Comparison of ENCODE assay signal across 24 cellular contexts in genomic region chr1:213066363-213066762, GRCh38. TPM values are rescaled to one million over a fixed set of nuclear protein-coding genes. Genes with fewer than 3 reads are reported as not detected.
A peak's percentile ranks its signal among the peaks of the same experiment; 100 is the strongest.
DNase-seq lines count a peak whose midpoint lies in the region; ATAC-seq, FAIRE-seq and TF ChIP-seq lines count a peak whose summit lies in the region.
"Had no signal": no experiment of that assay in that cellular context is flagged by ENCODE, and none has a peak within 500 bp of the region (broad histone marks: within the 10 kb centered on the region; RNA-seq: fewer than 3 reads in every experiment).

No MANE protein-coding gene starts in this region.

- no peak for TF ChIP-seq EP300 in gastroesophageal sphincter (IDR thresholded peaks at IDR 0.05)

- H3F3A ChIP-seq in smooth muscle cell (ENCODE audit: low read depth) (peaks cover 3% of the 10 kb centered on the region), PC-9 (ENCODE audit: insufficient read depth, low read depth) (no peaks in the 10 kb centered on the region)

- no peak for DNase-seq in activated naive CD8-positive, alpha-beta T cell treated with anti-CD3 and anti-CD28 coated beads, Interleukin-2, amount 10 ng/mL, durations not matched to agents 7 days and 5 days
- no peak for DNase-seq in activated naive CD8-positive, alpha-beta T cell treated with anti-CD3 and anti-CD28 coated beads, Interleukin-2, amount 50 U/mL, for 24 hours
- DNase-seq in NCI-H69 (lab: John Stamatoyannopoulos, UW), result peak; percentile 68
- peak; percentile 62 for DNase-seq in endodermal cell
- no peak for DNase-seq in smooth muscle cell (lab: John Stamatoyannopoulos, UW; ENCODE audit: unreplicated experiment)
- DNase-seq in PC-9, result no peak
- no peak for DNase-seq in GM12892 (ENCODE audit: insufficient read length)
- DNase-seq: AML-193; DMS53; GDM1; H9; Karpas-422; MV-4-11; NCI-H1105 treated with DMSO at 0.1 percent for 48 hours; NCI-H1694 treated with DMSO at 0.1 percent for 48 hours; NCI-H2081 treated with DMSO at 0.1 percent for 48 hours; NCI-H510A treated with DMSO at 0.1 percent for 48 hours; NCI-H774; NK-92 treated with Interleukin-12 subunit alpha and Interleukin-12 subunit beta, amount 100 ng/mL, for 24 hours; Peyer's patch had no signal

- peaks cover 94% of the 10 kb centered on the region for H3K79me2 ChIP-seq in smooth muscle cell (ENCODE audit: low read depth)
- peaks cover 19% of the 10 kb centered on the region for H3K79me2 ChIP-seq in PC-9 (ENCODE audit: low read depth)

- CTCF ChIA-PET in PC-9 (lab: Charles Lee), result no interaction called here

- H4K20me1 ChIP-seq in smooth muscle cell (ENCODE audit: low read depth), result peaks cover 96% of the 10 kb centered on the region
- H4K20me1 ChIP-seq in PC-9 (ENCODE audit: insufficient read depth), result no peaks in the 10 kb centered on the region

- BruUV-seq in PC-9 (replicated peaks; lab: Mats Ljungman, UMichigan), result no TSS peak

- intact Hi-C loops in PC-9 (cut with micrococcal nuclease; ENCODE audit: unreplicated experiment), result no loop called here

- H3K9ac ChIP-seq in endodermal cell (ENCODE audit: extremely low read depth, low read length, poor library complexity, severe bottlenecking) (peak overlapping the region; percentile 63), smooth muscle cell (ENCODE audit: low read depth) (no peak overlapping the region)

- no peak overlapping the region for H3K4me2 ChIP-seq in smooth muscle cell
- no peak overlapping the region for H3K4me2 ChIP-seq in PC-9

- peaks cover 2% of the 10 kb centered on the region for H3K36me3 Mint-ChIP-seq in activated naive CD8-positive, alpha-beta T cell treated with anti-CD3 and anti-CD28 coated beads, Interleukin-2, amount 10 ng/mL, durations not matched to agents 7 days and 5 days
- no peaks in the 10 kb centered on the region for H3K36me3 Mint-ChIP-seq in activated naive CD8-positive, alpha-beta T cell treated with anti-CD3 and anti-CD28 coated beads, Interleukin-2, amount 50 U/mL, for 24 hours (ENCODE audit: low read depth)
- no peaks in the 10 kb centered on the region for H3K36me3 Mint-ChIP-seq in endodermal cell (ENCODE audit: low read depth)

- no peaks in the 10 kb centered on the region for H3K27me3 ChIP-seq in endodermal cell (ENCODE audit: control insufficient read depth, insufficient read depth, low read length, poor library complexity, severe bottlenecking)
- H3K27me3 ChIP-seq in smooth muscle cell (ENCODE audit: low read depth), result no peaks in the 10 kb centered on the region
- H3K27me3 ChIP-seq in PC-9 (ENCODE audit: insufficient read depth, low read depth), result no peaks in the 10 kb centered on the region
- H3K27me3 ChIP-seq in gastroesophageal sphincter, result no peaks in the 10 kb centered on the region
- H3K27me3 ChIP-seq: Peyer's patch had no signal

- H2AFZ ChIP-seq in smooth muscle cell (ENCODE audit: low read depth) (no peak overlapping the region), PC-9 (no peak overlapping the region)

- no peak for FAIRE-seq in GM12892 (lab: Jason Lieb, UNC)
- FAIRE-seq: D721Med had no signal

- no peaks in the 10 kb centered on the region for H3K27me3 Mint-ChIP-seq in activated naive CD8-positive, alpha-beta T cell treated with anti-CD3 and anti-CD28 coated beads, Interleukin-2, amount 10 ng/mL, durations not matched to agents 7 days and 5 days
- H3K27me3 Mint-ChIP-seq in activated naive CD8-positive, alpha-beta T cell treated with anti-CD3 and anti-CD28 coated beads, Interleukin-2, amount 50 U/mL, for 24 hours, result no peaks in the 10 kb centered on the region
- H3K27me3 Mint-ChIP-seq in endodermal cell (ENCODE audit: insufficient read depth), result no peaks in the 10 kb centered on the region

- H3K9me3 Mint-ChIP-seq in activated naive CD8-positive, alpha-beta T cell treated with anti-CD3 and anti-CD28 coated beads, Interleukin-2, amount 10 ng/mL, durations not matched to agents 7 days and 5 days, result no peaks in the 10 kb centered on the region
- H3K9me3 Mint-ChIP-seq in activated naive CD8-positive, alpha-beta T cell treated with anti-CD3 and anti-CD28 coated beads, Interleukin-2, amount 50 U/mL, for 24 hours, result no peaks in the 10 kb centered on the region
- H3K9me3 Mint-ChIP-seq in endodermal cell, result no peaks in the 10 kb centered on the region
- H3K9me3 Mint-ChIP-seq: H9 had no signal

- peaks cover 12% of the 10 kb centered on the region for H3K4me1 Mint-ChIP-seq in activated naive CD8-positive, alpha-beta T cell treated with anti-CD3 and anti-CD28 coated beads, Interleukin-2, amount 10 ng/mL, durations not matched to agents 7 days and 5 days
- peaks cover 15% of the 10 kb centered on the region for H3K4me1 Mint-ChIP-seq in activated naive CD8-positive, alpha-beta T cell treated with anti-CD3 and anti-CD28 coated beads, Interleukin-2, amount 50 U/mL, for 24 hours
- H3K4me1 Mint-ChIP-seq in endodermal cell, result peaks cover 50% of the 10 kb centered on the region

- POLR2A ChIA-PET in activated naive CD8-positive, alpha-beta T cell treated with anti-CD3 and anti-CD28 coated beads, Interleukin-2, amount 10 ng/mL, durations not matched to agents 7 days and 5 days (lab: Charles Lee), result no interaction called here
- POLR2A ChIA-PET in PC-9 (lab: Charles Lee; ENCODE audit: unreplicated experiment), result no interaction called here

- H3K36me3 ChIP-seq in endodermal cell (ENCODE audit: control insufficient read depth, insufficient read depth, low read length) (peaks cover 5% of the 10 kb centered on the region), smooth muscle cell (ENCODE audit: low read depth) (no peaks in the 10 kb centered on the region), PC-9 (ENCODE audit: low read depth) (no peaks in the 10 kb centered on the region), gastroesophageal sphincter (no peaks in the 10 kb centered on the region)
- H3K36me3 ChIP-seq: Peyer's patch had no signal

- no peaks in the 10 kb centered on the region for H3K9me2 ChIP-seq in PC-9 (ENCODE audit: insufficient read depth)

- H3K4me3 ChIP-seq in endodermal cell (ENCODE audit: low read length), result peak overlapping the region; percentile 48
- H3K4me3 ChIP-seq in smooth muscle cell, result no peak overlapping the region
- H3K4me3 ChIP-seq in PC-9, result no peak overlapping the region
- H3K4me3 ChIP-seq in gastroesophageal sphincter, result no peak overlapping the region
- H3K4me3 ChIP-seq: Peyer's patch had no signal

- H3K27ac Mint-ChIP-seq in activated naive CD8-positive, alpha-beta T cell treated with anti-CD3 and anti-CD28 coated beads, Interleukin-2, amount 10 ng/mL, durations not matched to agents 7 days and 5 days, result peak overlapping the region; percentile 11
- H3K27ac Mint-ChIP-seq in activated naive CD8-positive, alpha-beta T cell treated with anti-CD3 and anti-CD28 coated beads, Interleukin-2, amount 50 U/mL, for 24 hours, result no peak overlapping the region
- peak overlapping the region; percentile 89 for H3K27ac Mint-ChIP-seq in endodermal cell

- no peak for ATAC-seq in activated naive CD8-positive, alpha-beta T cell treated with anti-CD3 and anti-CD28 coated beads, Interleukin-2, amount 10 ng/mL, durations not matched to agents 7 days and 5 days (ENCODE audit: low read depth)
- ATAC-seq in activated naive CD8-positive, alpha-beta T cell treated with anti-CD3 and anti-CD28 coated beads, Interleukin-2, amount 50 U/mL, for 24 hours, result no peak
- ATAC-seq in gastroesophageal sphincter, result no peak
- ATAC-seq: SK-N-SH treated with all-trans-retinoic acid at 6 μM for 48 hours had no signal

- peak overlapping the region; percentile 19 for H3K27ac ChIP-seq in endodermal cell (ENCODE audit: low read depth, low read length)
- peak overlapping the region; percentile 9 for H3K27ac ChIP-seq in smooth muscle cell (ENCODE audit: low read depth)
- H3K27ac ChIP-seq in PC-9, result no peak overlapping the region
- H3K27ac ChIP-seq in gastroesophageal sphincter, result no peak overlapping the region
- H3K27ac ChIP-seq: HL-60, Peyer's patch had no signal

- H3K4me3 Mint-ChIP-seq in activated naive CD8-positive, alpha-beta T cell treated with anti-CD3 and anti-CD28 coated beads, Interleukin-2, amount 10 ng/mL, durations not matched to agents 7 days and 5 days, result no peak overlapping the region
- no peak overlapping the region for H3K4me3 Mint-ChIP-seq in activated naive CD8-positive, alpha-beta T cell treated with anti-CD3 and anti-CD28 coated beads, Interleukin-2, amount 50 U/mL, for 24 hours
- no peak overlapping the region for H3K4me3 Mint-ChIP-seq in endodermal cell
- H3K4me3 Mint-ChIP-seq: H9 had no signal

- WGBS in endodermal cell (ENCODE audit: insufficient coverage in 1 of 2, insufficient read length in 1 of 2), 2 experiments, result 6 to 20% methylated on average over 1 to 2 of the region's 2 CpGs
- WGBS in smooth muscle cell (ENCODE audit: low lambda C conversion rate), result 72% methylated on average over 2 of the region's 2 CpGs
- 67% methylated on average over 1 of the region's 2 CpGs; no CpG with 5 or more reads in 1 of the 2 donors for WGBS in gastroesophageal sphincter (ENCODE audit: low coverage in 1 of 2), 2 donors

- H3K4me1 ChIP-seq in endodermal cell (ENCODE audit: control insufficient read depth, insufficient read depth, low read length) (peaks cover 14% of the 10 kb centered on the region), smooth muscle cell (ENCODE audit: low read depth) (no peaks in the 10 kb centered on the region), PC-9 (replicated peaks; ENCODE audit: insufficient read depth) (no peaks in the 10 kb centered on the region), gastroesophageal sphincter (peaks cover 0 to 23% (median 0%) of the 10 kb centered on the region in 3 donors)
- H3K4me1 ChIP-seq: Peyer's patch had no signal

- no peak for TF ChIP-seq POLR2A in gastroesophageal sphincter (IDR thresholded peaks at IDR 0.05)
- no peak for TF ChIP-seq POLR2A in GM12892 (IDR thresholded peaks at IDR 0.05; ENCODE audit: low read depth, low read length)

- no peaks in the 10 kb centered on the region for H3K9me3 ChIP-seq in endodermal cell (ENCODE audit: control insufficient read depth, low read length)
- H3K9me3 ChIP-seq in smooth muscle cell (replicated peaks; ENCODE audit: low read depth), result no peaks in the 10 kb centered on the region
- H3K9me3 ChIP-seq in PC-9 (ENCODE audit: insufficient read depth, low read depth), result no peaks in the 10 kb centered on the region
- H3K9me3 ChIP-seq in gastroesophageal sphincter, result no peaks in the 10 kb centered on the region
- H3K9me3 ChIP-seq: Peyer's patch had no signal

- TF ChIP-seq CTCF in endodermal cell (conservative IDR thresholded peaks at IDR 0.05) (no peak), smooth muscle cell (IDR thresholded peaks at IDR 0.05; ENCODE audit: borderline replicate concordance, insufficient read depth, poor library complexity, severe bottlenecking) (no peak), PC-9 (conservative IDR thresholded peaks at IDR 0.05) (no peak), gastroesophageal sphincter (IDR thresholded peaks at IDR 0.05) (no peak)

RNA-seq across cellular contexts. Expression of gene RPS6KC1, which starts 15.3 kb away (rescaled TPM):
- total RNA-seq in activated naive CD8-positive, alpha-beta T cell treated with anti-CD3 and anti-CD28 coated beads, Interleukin-2, amount 10 ng/mL, durations not matched to agents 7 days and 5 days, result 10 to 100 TPM; 13.4 to 13.8 TPM
- total RNA-seq in endodermal cell, result 10 to 100 TPM; 31.4 to 36.3 TPM
- 16.3 TPM for polyA plus RNA-seq in endodermal cell (2013, experiment 1 of 2)
- polyA plus RNA-seq in endodermal cell (2013, experiment 2 of 2), result 18.6 TPM
- total RNA-seq in smooth muscle cell, result 30.8 and 35.9 TPM in 2 replicates
- polyA plus RNA-seq in smooth muscle cell, result 17.6 and 18.7 TPM in 2 replicates
- 14.5 and 16.4 TPM in 2 replicates for total RNA-seq in PC-9 (2021)
- total RNA-seq in gastroesophageal sphincter, result 10 to 100 TPM; 21.2 to 28.5 (median 23.8) TPM
- 4.4 TPM for polyA plus RNA-seq in GM12892 (2012; ENCODE audit: missing spikeins)

RNA-seq across cellular contexts. Expression of gene ANGEL2, which starts 50.7 kb away (rescaled TPM):
- total RNA-seq in activated naive CD8-positive, alpha-beta T cell treated with anti-CD3 and anti-CD28 coated beads, Interleukin-2, amount 10 ng/mL, durations not matched to agents 7 days and 5 days, result 10 to 100 TPM; 59.9 to 63.8 TPM
- total RNA-seq in endodermal cell (10 to 100 TPM; 55.8 to 60.4 TPM), smooth muscle cell (29.7 and 34.7 TPM in 2 replicates), PC-9 (2021) (35.4 and 42.6 TPM in 2 replicates), gastroesophageal sphincter (10 to 100 TPM; 20.9 to 85.1 (median 39.0) TPM)
- 29.9 TPM for polyA plus RNA-seq in endodermal cell (2013, experiment 1 of 2)
- 31.7 TPM for polyA plus RNA-seq in endodermal cell (2013, experiment 2 of 2)
- 13.1 and 14.9 TPM in 2 replicates for polyA plus RNA-seq in smooth muscle cell
- 27.5 TPM for polyA plus RNA-seq in GM12892 (2012; ENCODE audit: missing spikeins)

Comparison
In these comparisons a context has a peak if more than half of its experiments do, and no peak if none do; other contexts are left out.
1. DNase-seq: peak in NCI-H69 (single experiment) and endodermal cell (single experiment); none in activated naive CD8-positive, alpha-beta T cell treated with anti-CD3 and anti-CD28 coated beads, Interleukin-2, amount 10 ng/mL, durations not matched to agents 7 days and 5 days (single experiment), activated naive CD8-positive, alpha-beta T cell treated with anti-CD3 and anti-CD28 coated beads, Interleukin-2, amount 50 U/mL, for 24 hours (single experiment), smooth muscle cell (single experiment), PC-9 (0 of 2) and GM12892 (single experiment).
2. H3K27ac ChIP-seq: peak in endodermal cell (single experiment) and smooth muscle cell (single experiment); none in PC-9 (single experiment) and gastroesophageal sphincter (0 of 4).